2 cellular contexts compared by ENCODE assay signal in genomic region chr6:36607782-36608386, GRCh38.
A peak's percentile ranks its signal among the peaks of the same experiment; 100 is the strongest.
TF ChIP-seq lines count a peak whose summit lies in the region.

No MANE protein-coding gene starts in this region.

TF ChIP-seq in HCT116, 20 proteins besides CTCF, POLR2A, EP300 and RAD21 (continued from another document):
- TF ChIP-seq ZBTB33 (IDR thresholded peaks at IDR 0.05; ENCODE audit: extremely low read depth, insufficient replicate concordance, low read length) (no peak), EZH2phosphoT487 (IDR thresholded peaks at IDR 0.05; ENCODE audit: borderline replicate concordance) (no peak), ZFX (IDR thresholded peaks at IDR 0.05) (no peak), EGR1 (IDR thresholded peaks at IDR 0.05; ENCODE audit: low read depth) (no peak), TCF7L2 (IDR thresholded peaks at IDR 0.05; ENCODE audit: borderline replicate concordance, extremely low read depth, insufficient read depth, insufficient read length) (no peak), REST (IDR thresholded peaks at IDR 0.05; ENCODE audit: low read depth) (no peak), ZNF274 (IDR thresholded peaks at IDR 0.05; ENCODE audit: low read depth, low read length) (no peak), EZH2 (IDR thresholded peaks at IDR 0.05) (no peak), FOSL1 (IDR thresholded peaks at IDR 0.05; ENCODE audit: low read depth) (no peak), ELF1 (IDR thresholded peaks at IDR 0.05; ENCODE audit: borderline replicate concordance, low read depth) (no peak), POLR2AphosphoS5 (IDR thresholded peaks at IDR 0.05; ENCODE audit: low read depth, low read length) (no peak)

TF ChIP-seq in K562, 482 proteins besides CTCF, POLR2A, EP300 and RAD21 (continued from another document):
- no peak for TF ChIP-seq MLLT1 (IDR thresholded peaks at IDR 0.05)
- TF ChIP-seq FOXK2 (conservative IDR thresholded peaks at IDR 0.05 in 1 of 2, IDR thresholded peaks at IDR 0.05 in 1 of 2; ENCODE audit: low read depth in 2 of 2), result no peak
- TF ChIP-seq HMGXB4 (CRISPR knock-in tag; IDR thresholded peaks at IDR 0.05), result peak; percentile 62; the same call in 1 of the 2 replicates
- 0 out of 2 replicates have a peak, but pooled peaks have one; percentile 19 for TF ChIP-seq KAT7 (CRISPR knock-in tag; IDR thresholded peaks at IDR 0.05; ENCODE audit: borderline replicate concordance)
- TF ChIP-seq CAMTA2 (CRISPR knock-in tag; conservative IDR thresholded peaks at IDR 0.05), result 0 out of 2 replicates have a peak, but pooled peaks have one; percentile 48
- no peak for TF ChIP-seq ZNF551 (CRISPR knock-in tag; IDR thresholded peaks at IDR 0.05)
- no peak for TF ChIP-seq ZNF584 (CRISPR knock-in tag; IDR thresholded peaks at IDR 0.05; ENCODE audit: low read depth)
- no peak for TF ChIP-seq SMAD1 (IDR thresholded peaks at IDR 0.05; ENCODE audit: low read depth, low read length, partially characterized antibody)
- no peak for TF ChIP-seq TBL1XR1 (IDR thresholded peaks at IDR 0.05; ENCODE audit: low read length in 2 of 2)
- no peak for TF ChIP-seq ZNF347 (CRISPR knock-in tag; IDR thresholded peaks at IDR 0.05; ENCODE audit: low read depth)
- no peak for TF ChIP-seq ZBTB34 (CRISPR knock-in tag; IDR thresholded peaks at IDR 0.05)
- TF ChIP-seq POLR2B (IDR thresholded peaks at IDR 0.05; ENCODE audit: low read depth, partially characterized antibody), result peak; percentile 64
- peak; percentile 21 for TF ChIP-seq E2F8 (IDR thresholded peaks at IDR 0.05; ENCODE audit: low read depth, partially characterized antibody)
- TF ChIP-seq ZNF436 (CRISPR knock-in tag; IDR thresholded peaks at IDR 0.05), result no peak
- TF ChIP-seq POLR2G (IDR thresholded peaks at IDR 0.05; ENCODE audit: low read depth, low read length), result peak; percentile 59; the same call in 1 of the 2 replicates
- peak; percentile 48; the same call in 1 of the 2 replicates for TF ChIP-seq SUPT5H (IDR thresholded peaks at IDR 0.05)
- 0 out of 2 replicates have a peak, but pooled peaks have one; percentile 35 for TF ChIP-seq ZNF830 (CRISPR knock-in tag; IDR thresholded peaks at IDR 0.05)
- TF ChIP-seq ZNF696 (CRISPR knock-in tag; conservative IDR thresholded peaks at IDR 0.05), result no peak
- 0 out of 2 replicates have a peak, but pooled peaks have one; percentile 27 for TF ChIP-seq POLR2AphosphoS2 (IDR thresholded peaks at IDR 0.05; ENCODE audit: low read length)
- no peak for TF ChIP-seq NFATC3 (IDR thresholded peaks at IDR 0.05)
- no peak for TF ChIP-seq RBM39 (optimal IDR thresholded peaks at IDR 0.05; ENCODE audit: low read depth, low read length)
- TF ChIP-seq, protein P1, sequence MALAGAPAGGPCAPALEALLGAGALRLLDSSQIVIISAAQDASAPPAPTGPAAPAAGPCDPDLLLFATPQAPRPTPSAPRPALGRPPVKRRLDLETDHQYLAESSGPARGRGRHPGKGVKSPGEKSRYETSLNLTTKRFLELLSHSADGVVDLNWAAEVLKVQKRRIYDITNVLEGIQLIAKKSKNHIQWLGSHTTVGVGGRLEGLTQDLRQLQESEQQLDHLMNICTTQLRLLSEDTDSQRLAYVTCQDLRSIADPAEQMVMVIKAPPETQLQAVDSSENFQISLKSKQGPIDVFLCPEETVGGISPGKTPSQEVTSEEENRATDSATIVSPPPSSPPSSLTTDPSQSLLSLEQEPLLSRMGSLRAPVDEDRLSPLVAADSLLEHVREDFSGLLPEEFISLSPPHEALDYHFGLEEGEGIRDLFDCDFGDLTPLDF (CRISPR knock-in tag; IDR thresholded peaks at IDR 0.05), result 0 out of 2 replicates have a peak, but pooled peaks have one; percentile 33
- TF ChIP-seq FOXJ3 (CRISPR knock-in tag; IDR thresholded peaks at IDR 0.05), result no peak
